In the genomic region with DNA sequence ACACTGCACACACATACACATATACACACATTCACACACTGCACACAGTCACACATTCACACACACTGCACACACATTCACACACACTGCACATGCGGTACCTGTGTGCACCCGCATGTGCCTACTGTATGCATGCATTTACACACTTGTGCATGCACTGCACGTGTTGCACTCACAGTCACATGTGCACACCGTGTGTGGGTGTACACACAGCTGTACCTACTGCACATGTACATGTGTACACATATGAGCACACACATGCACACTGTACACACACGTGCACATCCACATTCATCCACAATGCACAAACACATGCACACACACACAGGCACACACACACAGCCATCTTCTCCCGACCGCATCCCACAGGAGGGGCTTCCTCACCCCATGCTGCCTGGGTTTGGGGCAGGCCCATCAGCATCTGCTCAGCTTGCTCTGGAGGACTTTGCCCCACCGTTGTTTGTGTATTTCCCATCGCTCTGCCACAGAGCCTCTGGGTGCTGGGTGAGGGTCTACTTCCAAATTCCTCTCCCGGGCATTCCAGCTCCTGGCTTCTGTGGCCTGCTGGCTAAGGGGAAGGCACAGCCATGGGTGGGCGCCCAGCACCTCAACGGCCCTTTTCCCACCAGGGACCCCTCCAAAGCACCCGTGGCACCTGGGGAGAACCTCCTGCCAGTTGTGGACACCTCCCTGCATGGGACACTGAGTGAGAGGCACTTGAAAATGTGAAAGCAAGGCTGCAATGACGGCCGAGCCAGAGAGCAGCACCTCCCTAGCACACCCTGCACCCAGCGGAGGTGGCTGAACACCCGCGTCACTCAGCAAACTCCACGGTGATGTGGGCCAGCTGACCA, we compare ENCODE assay signal across 1 cellular context.
TF ChIP-seq lines count a peak whose summit lies in the region.

No MANE protein-coding gene starts in this region.

TF ChIP-seq in HepG2, 621 proteins besides CTCF, POLR2A, EP300 and RAD21 (continued from another document and continues in another):
- TF ChIP-seq, protein P1, sequence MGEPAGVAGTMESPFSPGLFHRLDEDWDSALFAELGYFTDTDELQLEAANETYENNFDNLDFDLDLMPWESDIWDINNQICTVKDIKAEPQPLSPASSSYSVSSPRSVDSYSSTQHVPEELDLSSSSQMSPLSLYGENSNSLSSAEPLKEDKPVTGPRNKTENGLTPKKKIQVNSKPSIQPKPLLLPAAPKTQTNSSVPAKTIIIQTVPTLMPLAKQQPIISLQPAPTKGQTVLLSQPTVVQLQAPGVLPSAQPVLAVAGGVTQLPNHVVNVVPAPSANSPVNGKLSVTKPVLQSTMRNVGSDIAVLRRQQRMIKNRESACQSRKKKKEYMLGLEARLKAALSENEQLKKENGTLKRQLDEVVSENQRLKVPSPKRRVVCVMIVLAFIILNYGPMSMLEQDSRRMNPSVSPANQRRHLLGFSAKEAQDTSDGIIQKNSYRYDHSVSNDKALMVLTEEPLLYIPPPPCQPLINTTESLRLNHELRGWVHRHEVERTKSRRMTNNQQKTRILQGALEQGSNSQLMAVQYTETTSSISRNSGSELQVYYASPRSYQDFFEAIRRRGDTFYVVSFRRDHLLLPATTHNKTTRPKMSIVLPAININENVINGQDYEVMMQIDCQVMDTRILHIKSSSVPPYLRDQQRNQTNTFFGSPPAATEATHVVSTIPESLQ (CRISPR knock-in tag; conservative IDR thresholded peaks at IDR 0.05): no peak
- TF ChIP-seq ZNF788 (CRISPR knock-in tag; IDR thresholded peaks at IDR 0.05; ENCODE audit: borderline replicate concordance): 0 out of 2 replicates have a peak, but pooled peaks have one; percentile 29
- no peak for TF ChIP-seq ZNF232 (CRISPR knock-in tag; IDR thresholded peaks at IDR 0.05; ENCODE audit: borderline replicate concordance)
- 0 out of 2 replicates have a peak, but pooled peaks have one; percentile 53 for TF ChIP-seq TARDBP (CRISPR knock-in tag; IDR thresholded peaks at IDR 0.05)
- no peak for TF ChIP-seq FOXM1 (CRISPR knock-in tag; IDR thresholded peaks at IDR 0.05)
- TF ChIP-seq HOXD1 (CRISPR knock-in tag; IDR thresholded peaks at IDR 0.05): 0 out of 2 replicates have a peak, but pooled peaks have one; percentile 38
- TF ChIP-seq, protein P2, sequence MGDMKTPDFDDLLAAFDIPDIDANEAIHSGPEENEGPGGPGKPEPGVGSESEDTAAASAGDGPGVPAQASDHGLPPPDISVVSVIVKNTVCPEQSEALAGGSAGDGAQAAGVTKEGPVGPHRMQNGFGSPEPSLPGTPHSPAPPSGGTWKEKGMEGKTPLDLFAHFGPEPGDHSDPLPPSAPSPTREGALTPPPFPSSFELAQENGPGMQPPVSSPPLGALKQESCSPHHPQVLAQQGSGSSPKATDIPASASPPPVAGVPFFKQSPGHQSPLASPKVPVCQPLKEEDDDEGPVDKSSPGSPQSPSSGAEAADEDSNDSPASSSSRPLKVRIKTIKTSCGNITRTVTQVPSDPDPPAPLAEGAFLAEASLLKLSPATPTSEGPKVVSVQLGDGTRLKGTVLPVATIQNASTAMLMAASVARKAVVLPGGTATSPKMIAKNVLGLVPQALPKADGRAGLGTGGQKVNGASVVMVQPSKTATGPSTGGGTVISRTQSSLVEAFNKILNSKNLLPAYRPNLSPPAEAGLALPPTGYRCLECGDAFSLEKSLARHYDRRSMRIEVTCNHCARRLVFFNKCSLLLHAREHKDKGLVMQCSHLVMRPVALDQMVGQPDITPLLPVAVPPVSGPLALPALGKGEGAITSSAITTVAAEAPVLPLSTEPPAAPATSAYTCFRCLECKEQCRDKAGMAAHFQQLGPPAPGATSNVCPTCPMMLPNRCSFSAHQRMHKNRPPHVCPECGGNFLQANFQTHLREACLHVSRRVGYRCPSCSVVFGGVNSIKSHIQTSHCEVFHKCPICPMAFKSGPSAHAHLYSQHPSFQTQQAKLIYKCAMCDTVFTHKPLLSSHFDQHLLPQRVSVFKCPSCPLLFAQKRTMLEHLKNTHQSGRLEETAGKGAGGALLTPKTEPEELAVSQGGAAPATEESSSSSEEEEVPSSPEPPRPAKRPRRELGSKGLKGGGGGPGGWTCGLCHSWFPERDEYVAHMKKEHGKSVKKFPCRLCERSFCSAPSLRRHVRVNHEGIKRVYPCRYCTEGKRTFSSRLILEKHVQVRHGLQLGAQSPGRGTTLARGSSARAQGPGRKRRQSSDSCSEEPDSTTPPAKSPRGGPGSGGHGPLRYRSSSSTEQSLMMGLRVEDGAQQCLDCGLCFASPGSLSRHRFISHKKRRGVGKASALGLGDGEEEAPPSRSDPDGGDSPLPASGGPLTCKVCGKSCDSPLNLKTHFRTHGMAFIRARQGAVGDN (CRISPR knock-in tag; IDR thresholded peaks at IDR 0.05): peak; percentile 66
- TF ChIP-seq, protein P3, sequence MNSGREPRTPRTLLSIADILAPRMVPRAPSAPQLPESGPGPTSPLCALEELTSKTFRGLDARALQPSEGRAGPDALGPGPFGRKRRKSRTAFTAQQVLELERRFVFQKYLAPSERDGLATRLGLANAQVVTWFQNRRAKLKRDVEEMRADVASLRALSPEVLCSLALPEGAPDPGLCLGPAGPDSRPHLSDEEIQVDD (CRISPR knock-in tag; IDR thresholded peaks at IDR 0.05; ENCODE audit: borderline replicate concordance): peak; percentile 23; the same call in 1 of the 2 replicates
- no peak for TF ChIP-seq ADNP (CRISPR knock-in tag; IDR thresholded peaks at IDR 0.05)
- TF ChIP-seq HOXA3 (CRISPR knock-in tag; IDR thresholded peaks at IDR 0.05): 0 out of 2 replicates have a peak, but pooled peaks have one; percentile 23
- no peak for TF ChIP-seq ARHGAP35 (CRISPR knock-in tag; IDR thresholded peaks at IDR 0.05; ENCODE audit: borderline replicate concordance)
- no peak for TF ChIP-seq XBP1 (CRISPR knock-in tag; IDR thresholded peaks at IDR 0.05)
- 0 out of 2 replicates have a peak, but pooled peaks have one; percentile 31 for TF ChIP-seq ZNF230 (CRISPR knock-in tag; IDR thresholded peaks at IDR 0.05)
- no peak for TF ChIP-seq ZNF558 (CRISPR knock-in tag; IDR thresholded peaks at IDR 0.05; ENCODE audit: borderline replicate concordance)
- peak; percentile 70; the same call in 1 of the 2 replicates for TF ChIP-seq HNF4G (IDR thresholded peaks at IDR 0.05; ENCODE audit: borderline replicate concordance, low read depth, low read length)
- TF ChIP-seq HNF4G (CRISPR knock-in tag; IDR thresholded peaks at IDR 0.05; ENCODE audit: borderline replicate concordance, low read depth): 0 out of 2 replicates have a peak, but pooled peaks have one; percentile 15
- 0 out of 2 replicates have a peak, but pooled peaks have one; percentile 12 for TF ChIP-seq BRD4 (CRISPR knock-in tag; IDR thresholded peaks at IDR 0.05)
- TF ChIP-seq, protein P4, sequence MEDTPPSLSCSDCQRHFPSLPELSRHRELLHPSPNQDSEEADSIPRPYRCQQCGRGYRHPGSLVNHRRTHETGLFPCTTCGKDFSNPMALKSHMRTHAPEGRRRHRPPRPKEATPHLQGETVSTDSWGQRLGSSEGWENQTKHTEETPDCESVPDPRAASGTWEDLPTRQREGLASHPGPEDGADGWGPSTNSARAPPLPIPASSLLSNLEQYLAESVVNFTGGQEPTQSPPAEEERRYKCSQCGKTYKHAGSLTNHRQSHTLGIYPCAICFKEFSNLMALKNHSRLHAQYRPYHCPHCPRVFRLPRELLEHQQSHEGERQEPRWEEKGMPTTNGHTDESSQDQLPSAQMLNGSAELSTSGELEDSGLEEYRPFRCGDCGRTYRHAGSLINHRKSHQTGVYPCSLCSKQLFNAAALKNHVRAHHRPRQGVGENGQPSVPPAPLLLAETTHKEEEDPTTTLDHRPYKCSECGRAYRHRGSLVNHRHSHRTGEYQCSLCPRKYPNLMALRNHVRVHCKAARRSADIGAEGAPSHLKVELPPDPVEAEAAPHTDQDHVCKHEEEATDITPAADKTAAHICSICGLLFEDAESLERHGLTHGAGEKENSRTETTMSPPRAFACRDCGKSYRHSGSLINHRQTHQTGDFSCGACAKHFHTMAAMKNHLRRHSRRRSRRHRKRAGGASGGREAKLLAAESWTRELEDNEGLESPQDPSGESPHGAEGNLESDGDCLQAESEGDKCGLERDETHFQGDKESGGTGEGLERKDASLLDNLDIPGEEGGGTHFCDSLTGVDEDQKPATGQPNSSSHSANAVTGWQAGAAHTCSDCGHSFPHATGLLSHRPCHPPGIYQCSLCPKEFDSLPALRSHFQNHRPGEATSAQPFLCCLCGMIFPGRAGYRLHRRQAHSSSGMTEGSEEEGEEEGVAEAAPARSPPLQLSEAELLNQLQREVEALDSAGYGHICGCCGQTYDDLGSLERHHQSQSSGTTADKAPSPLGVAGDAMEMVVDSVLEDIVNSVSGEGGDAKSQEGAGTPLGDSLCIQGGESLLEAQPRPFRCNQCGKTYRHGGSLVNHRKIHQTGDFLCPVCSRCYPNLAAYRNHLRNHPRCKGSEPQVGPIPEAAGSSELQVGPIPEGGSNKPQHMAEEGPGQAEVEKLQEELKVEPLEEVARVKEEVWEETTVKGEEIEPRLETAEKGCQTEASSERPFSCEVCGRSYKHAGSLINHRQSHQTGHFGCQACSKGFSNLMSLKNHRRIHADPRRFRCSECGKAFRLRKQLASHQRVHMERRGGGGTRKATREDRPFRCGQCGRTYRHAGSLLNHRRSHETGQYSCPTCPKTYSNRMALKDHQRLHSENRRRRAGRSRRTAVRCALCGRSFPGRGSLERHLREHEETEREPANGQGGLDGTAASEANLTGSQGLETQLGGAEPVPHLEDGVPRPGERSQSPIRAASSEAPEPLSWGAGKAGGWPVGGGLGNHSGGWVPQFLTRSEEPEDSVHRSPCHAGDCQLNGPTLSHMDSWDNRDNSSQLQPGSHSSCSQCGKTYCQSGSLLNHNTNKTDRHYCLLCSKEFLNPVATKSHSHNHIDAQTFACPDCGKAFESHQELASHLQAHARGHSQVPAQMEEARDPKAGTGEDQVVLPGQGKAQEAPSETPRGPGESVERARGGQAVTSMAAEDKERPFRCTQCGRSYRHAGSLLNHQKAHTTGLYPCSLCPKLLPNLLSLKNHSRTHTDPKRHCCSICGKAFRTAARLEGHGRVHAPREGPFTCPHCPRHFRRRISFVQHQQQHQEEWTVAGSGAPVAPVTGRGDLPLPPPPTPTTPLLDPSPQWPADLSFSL (CRISPR knock-in tag; IDR thresholded peaks at IDR 0.05): peak; percentile 95
- no peak for TF ChIP-seq AHR (CRISPR knock-in tag; IDR thresholded peaks at IDR 0.05)
- TF ChIP-seq, protein P5, sequence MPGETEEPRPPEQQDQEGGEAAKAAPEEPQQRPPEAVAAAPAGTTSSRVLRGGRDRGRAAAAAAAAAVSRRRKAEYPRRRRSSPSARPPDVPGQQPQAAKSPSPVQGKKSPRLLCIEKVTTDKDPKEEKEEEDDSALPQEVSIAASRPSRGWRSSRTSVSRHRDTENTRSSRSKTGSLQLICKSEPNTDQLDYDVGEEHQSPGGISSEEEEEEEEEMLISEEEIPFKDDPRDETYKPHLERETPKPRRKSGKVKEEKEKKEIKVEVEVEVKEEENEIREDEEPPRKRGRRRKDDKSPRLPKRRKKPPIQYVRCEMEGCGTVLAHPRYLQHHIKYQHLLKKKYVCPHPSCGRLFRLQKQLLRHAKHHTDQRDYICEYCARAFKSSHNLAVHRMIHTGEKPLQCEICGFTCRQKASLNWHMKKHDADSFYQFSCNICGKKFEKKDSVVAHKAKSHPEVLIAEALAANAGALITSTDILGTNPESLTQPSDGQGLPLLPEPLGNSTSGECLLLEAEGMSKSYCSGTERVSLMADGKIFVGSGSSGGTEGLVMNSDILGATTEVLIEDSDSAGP (CRISPR knock-in tag; IDR thresholded peaks at IDR 0.05; ENCODE audit: borderline replicate concordance): peak; percentile 22; the same call in 1 of the 2 replicates
- TF ChIP-seq, protein P6, sequence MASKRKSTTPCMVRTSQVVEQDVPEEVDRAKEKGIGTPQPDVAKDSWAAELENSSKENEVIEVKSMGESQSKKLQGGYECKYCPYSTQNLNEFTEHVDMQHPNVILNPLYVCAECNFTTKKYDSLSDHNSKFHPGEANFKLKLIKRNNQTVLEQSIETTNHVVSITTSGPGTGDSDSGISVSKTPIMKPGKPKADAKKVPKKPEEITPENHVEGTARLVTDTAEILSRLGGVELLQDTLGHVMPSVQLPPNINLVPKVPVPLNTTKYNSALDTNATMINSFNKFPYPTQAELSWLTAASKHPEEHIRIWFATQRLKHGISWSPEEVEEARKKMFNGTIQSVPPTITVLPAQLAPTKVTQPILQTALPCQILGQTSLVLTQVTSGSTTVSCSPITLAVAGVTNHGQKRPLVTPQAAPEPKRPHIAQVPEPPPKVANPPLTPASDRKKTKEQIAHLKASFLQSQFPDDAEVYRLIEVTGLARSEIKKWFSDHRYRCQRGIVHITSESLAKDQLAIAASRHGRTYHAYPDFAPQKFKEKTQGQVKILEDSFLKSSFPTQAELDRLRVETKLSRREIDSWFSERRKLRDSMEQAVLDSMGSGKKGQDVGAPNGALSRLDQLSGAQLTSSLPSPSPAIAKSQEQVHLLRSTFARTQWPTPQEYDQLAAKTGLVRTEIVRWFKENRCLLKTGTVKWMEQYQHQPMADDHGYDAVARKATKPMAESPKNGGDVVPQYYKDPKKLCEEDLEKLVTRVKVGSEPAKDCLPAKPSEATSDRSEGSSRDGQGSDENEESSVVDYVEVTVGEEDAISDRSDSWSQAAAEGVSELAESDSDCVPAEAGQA (IDR thresholded peaks at IDR 0.05; ENCODE audit: low read depth): no peak
- TF ChIP-seq, protein P6 (CRISPR knock-in tag; IDR thresholded peaks at IDR 0.05; ENCODE audit: borderline replicate concordance): no peak
- TF ChIP-seq NCOR1 (IDR thresholded peaks at IDR 0.05; ENCODE audit: borderline replicate concordance, low read length): 0 out of 2 replicates have a peak, but pooled peaks have one; percentile 15
- TF ChIP-seq ESRRA (CRISPR knock-in tag; IDR thresholded peaks at IDR 0.05; ENCODE audit: low read depth): no peak
- 0 out of 2 replicates have a peak, but pooled peaks have one; percentile 32 for TF ChIP-seq ZNF782 (CRISPR knock-in tag; IDR thresholded peaks at IDR 0.05; ENCODE audit: borderline replicate concordance)
- TF ChIP-seq, protein P7, sequence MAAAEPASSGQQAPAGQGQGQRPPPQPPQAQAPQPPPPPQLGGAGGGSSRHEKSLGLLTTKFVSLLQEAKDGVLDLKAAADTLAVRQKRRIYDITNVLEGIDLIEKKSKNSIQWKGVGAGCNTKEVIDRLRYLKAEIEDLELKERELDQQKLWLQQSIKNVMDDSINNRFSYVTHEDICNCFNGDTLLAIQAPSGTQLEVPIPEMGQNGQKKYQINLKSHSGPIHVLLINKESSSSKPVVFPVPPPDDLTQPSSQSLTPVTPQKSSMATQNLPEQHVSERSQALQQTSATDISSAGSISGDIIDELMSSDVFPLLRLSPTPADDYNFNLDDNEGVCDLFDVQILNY (CRISPR knock-in tag; conservative IDR thresholded peaks at IDR 0.05): no peak
- no peak for TF ChIP-seq STAG1 (CRISPR knock-in tag; IDR thresholded peaks at IDR 0.05)
